Comparison of ENCODE assay signal across 8 cellular contexts in the genomic region with DNA sequence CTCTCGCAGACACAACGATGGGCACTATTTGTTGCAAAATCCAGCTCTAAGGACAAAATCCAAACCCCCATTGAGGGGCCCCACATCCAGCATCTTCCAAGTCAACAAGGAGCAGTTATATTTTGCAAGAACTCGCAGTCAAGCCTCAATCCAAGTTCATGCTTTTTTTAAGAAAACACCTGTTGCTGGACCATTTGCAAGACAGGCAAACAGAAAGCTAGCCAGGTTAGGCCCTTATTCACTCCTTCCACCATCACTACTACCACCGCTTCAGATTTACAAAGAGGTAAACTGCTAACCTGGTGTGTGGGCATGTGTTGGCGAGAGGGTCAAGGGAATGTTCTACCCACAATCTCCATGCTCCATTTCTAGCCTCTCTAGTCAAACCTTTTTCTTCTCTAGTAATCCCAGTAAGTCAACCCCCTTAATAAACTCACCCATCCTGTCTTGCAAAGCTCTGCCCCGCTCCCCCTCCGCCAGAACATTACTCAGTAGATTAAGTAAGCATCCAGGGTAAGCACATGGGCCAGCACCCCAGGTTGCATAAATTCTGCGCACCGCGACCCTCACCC. TPM values are rescaled to one million over a fixed set of nuclear protein-coding genes. Genes with fewer than 3 reads are reported as not detected.
DNase-seq lines count a peak whose midpoint lies in the region; ATAC-seq and TF ChIP-seq lines count a peak whose summit lies in the region.

No MANE protein-coding gene starts in this region.

- TF ChIP-seq CTCF in Panc1 (IDR thresholded peaks at IDR 0.05), result no peak
- TF ChIP-seq CTCF in parathyroid adenoma (IDR thresholded peaks at IDR 0.05), result no peak

- H3K27me3 ChIP-seq in Panc1 (ENCODE audit: control insufficient read depth, insufficient read depth, low read length), result no peaks in the 10 kb centered on the region
- H3K27me3 ChIP-seq in esophagus (ENCODE audit: control insufficient read depth in 1 of 2, insufficient read depth in 2 of 2, low read length in 2 of 2), result no peaks in the 10 kb centered on the region
- H3K27me3 ChIP-seq in parathyroid adenoma (ENCODE audit: control insufficient read depth, insufficient read depth, low read length), result no peaks in the 10 kb centered on the region

- peaks cover 21% of the 10 kb centered on the region for H3K79me2 ChIP-seq in parathyroid adenoma

- DNase-seq in Panc1 (ENCODE audit: low read depth, low spot score) (no peak), dedifferentiated amniotic fluid mesenchymal stem cell (ENCODE audit: extremely low spot score) (no peak), cortex of kidney (lab: John Stamatoyannopoulos, UW) (no peak)

- no peaks in the 10 kb centered on the region for H3K36me3 ChIP-seq in ES-I3 (ENCODE audit: insufficient read depth, low read length)
- H3K36me3 ChIP-seq in Panc1 (ENCODE audit: control insufficient read depth, insufficient read depth, low read length), result no peaks in the 10 kb centered on the region; the same call in 1 of the 2 replicates
- H3K36me3 ChIP-seq in esophagus (ENCODE audit: control insufficient read depth in 2 of 2, insufficient read depth in 2 of 2, low read length in 1 of 2), result no peaks in the 10 kb centered on the region
- no peaks in the 10 kb centered on the region for H3K36me3 ChIP-seq in parathyroid adenoma (ENCODE audit: control insufficient read depth, insufficient read depth, low read length)

- peak overlapping the region; percentile 77 for H3K4me2 ChIP-seq in parathyroid adenoma (ENCODE audit: low read length)

- ATAC-seq in Panc1, result no peak
- ATAC-seq in GM21786 (IDR thresholded peaks at IDR 0.05; ENCODE audit: unreplicated experiment), result no peak
- no peak for ATAC-seq in HG03135 (IDR thresholded peaks at IDR 0.05; ENCODE audit: unreplicated experiment)

- H3K9me3 ChIP-seq in ES-I3 (ENCODE audit: control insufficient read depth, insufficient read depth, low read length), result no peaks in the 10 kb centered on the region
- no peaks in the 10 kb centered on the region for H3K9me3 ChIP-seq in Panc1 (ENCODE audit: control insufficient read depth, insufficient read depth, low read depth, low read length)
- no peaks in the 10 kb centered on the region for H3K9me3 ChIP-seq in esophagus (ENCODE audit: control insufficient read depth in 2 of 2, insufficient read depth in 1 of 2, low read depth in 1 of 2, low read length in 1 of 2)
- no peaks in the 10 kb centered on the region for H3K9me3 ChIP-seq in parathyroid adenoma (ENCODE audit: control insufficient read depth, low read length)

- H3K4me3 ChIP-seq in Panc1 (ENCODE audit: low read depth in 2 of 2, low read length in 2 of 2), result peak overlapping the region; percentile 80 to 82
- peak overlapping the region; percentile 86 to 89 for H3K4me3 ChIP-seq in esophagus (ENCODE audit: low read depth in 1 of 2, low read length in 2 of 2)
- H3K4me3 ChIP-seq in parathyroid adenoma (ENCODE audit: low read depth, low read length), result peak overlapping the region; percentile 76

- POLR2A ChIA-PET in Panc1 (lab: Charles Lee), result interaction anchor here (0.6 to 0.7 kb wide), 2 partner anchors 150 to 174 kb away, joined by 3 to 7 read pairs; no protein-coding TSS in a partner anchor

- H3K27ac ChIP-seq in Panc1 (ENCODE audit: low read length) (peak overlapping the region; percentile 78), esophagus (ENCODE audit: low read depth in 2 of 2, low read length in 1 of 2) (peak overlapping the region in 1 of 2 donors; percentile 65), parathyroid adenoma (no peak overlapping the region)

- peak overlapping the region; percentile 67 for H3K9ac ChIP-seq in ES-I3 (ENCODE audit: low read depth, low read length)
- H3K9ac ChIP-seq in parathyroid adenoma, result no peak overlapping the region

- peak overlapping the region; percentile 58 for H2AFZ ChIP-seq in parathyroid adenoma

- intact Hi-C loops in Panc1 (cut with micrococcal nuclease; ENCODE audit: unreplicated experiment), result no loop called here

- H3K4me1 ChIP-seq in ES-I3 (ENCODE audit: insufficient read depth, low read length) (peaks cover 4% of the 10 kb centered on the region; the same call in 1 of the 2 replicates), Panc1 (ENCODE audit: control insufficient read depth, insufficient read depth, low read length) (peaks cover 11% of the 10 kb centered on the region), esophagus (ENCODE audit: control insufficient read depth in 2 of 2, insufficient read depth in 2 of 2, low read length in 1 of 2) (peaks cover 0 to 2% of the 10 kb centered on the region in 2 donors), parathyroid adenoma (peaks cover 2% of the 10 kb centered on the region)

- in situ Hi-C loops in Panc1 (cut with HindIII; ENCODE audit: low pct_unique_long_range_greater_than_20kb, low sequenced_read_pairs), result no loop called here

- CTCF ChIA-PET in Panc1 (lab: Charles Lee), result no interaction called here

- BruUV-seq in Panc1 (replicated peaks; lab: Mats Ljungman, UMichigan), result TSS peak; percentile 71

- WGBS in esophagus, 2 donors, result 39 to 44% methylated on average over 10 of the region's 10 CpGs

RNA-seq across cellular contexts. Expression of a gene that starts 0.7 kb away (rescaled TPM):
- 83.3 TPM for total RNA-seq in Panc1 (2021; ENCODE audit: unreplicated experiment)
- 89.7 TPM for polyA plus RNA-seq in Panc1 (2012; ENCODE audit: insufficient read length)
- 10 to 100 TPM; 15.1 to 26.1 TPM for polyA plus RNA-seq in esophagus

RNA-seq across cellular contexts. Expression of a gene that starts 50.7 kb away (rescaled TPM):
- total RNA-seq in Panc1 (2021; ENCODE audit: unreplicated experiment), result 64.9 TPM
- polyA plus RNA-seq in Panc1 (2012; ENCODE audit: insufficient read length), result 111 TPM
- polyA plus RNA-seq in esophagus, result 10 to 100 TPM; 32.7 to 47.8 TPM
